In the genomic region with DNA sequence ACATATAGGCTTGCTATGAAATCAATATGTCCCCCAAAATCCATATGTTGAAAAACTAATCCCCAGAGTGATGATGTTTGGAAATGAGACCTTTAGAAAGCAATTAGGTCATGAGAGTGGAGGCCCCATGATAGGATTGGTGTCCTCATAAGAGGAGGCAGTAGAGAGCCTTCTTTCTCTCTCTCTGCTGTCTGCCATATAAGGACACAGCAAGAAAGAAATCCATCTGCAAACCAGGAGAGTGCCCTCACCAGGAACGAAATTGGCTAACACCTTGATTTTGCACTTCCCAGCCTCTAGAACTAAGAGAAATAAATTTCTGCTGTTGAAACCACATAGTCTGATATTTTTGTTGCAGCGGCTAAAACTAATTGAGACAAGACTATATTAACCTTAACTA, we compare ENCODE assay signal across 19 cellular contexts.
DNase-seq lines count a peak whose midpoint lies in the region; ATAC-seq, FAIRE-seq and TF ChIP-seq lines count a peak whose summit lies in the region.
"Had no signal": no experiment of that assay in that cellular context is flagged by ENCODE, and none has a peak within 500 bp of the region (broad histone marks: within the 10 kb centered on the region; RNA-seq: fewer than 3 reads in every experiment).

No MANE protein-coding gene starts in this region.

- CTCF ChIA-PET in A549 (lab: Yijun Ruan, JAX) (no interaction called here), K562 (lab: Yijun Ruan, JAX; ENCODE audit: low intra/inter-chr PET ratio) (no interaction called here)

- H3K9me3 ChIP-seq in A549 = no peaks in the 10 kb centered on the region
- no peaks in the 10 kb centered on the region for H3K9me3 ChIP-seq in Loucy (ENCODE audit: insufficient read depth, low read depth, low read length)
- H3K9me3 ChIP-seq in K562 (replicated peaks; ENCODE audit: control insufficient read depth, insufficient read depth, low read depth, low read length) = no peaks in the 10 kb centered on the region

- H3F3A ChIP-seq in Loucy (ENCODE audit: low read depth) = no peaks in the 10 kb centered on the region

- ATAC-seq in A549 (peak; percentile 68 to 73; a peak in 5 of 6 replicates), K562 (peak; percentile 82)
- ATAC-seq in stimulated activated memory B cell treated with anti-CD40 and anti-IgM and Interleukin-4, amounts not matched to agents 10 μg/mL and 1 μg/mL and 100 μg/mL, for 72 hours = no peak
- ATAC-seq: GM12878, SK-N-SH treated with all-trans-retinoic acid at 6 μM for 48 hours, T-cell had no signal

- no peaks in the 10 kb centered on the region for H3K4me1 Mint-ChIP-seq in stimulated activated memory B cell treated with anti-CD40 and anti-IgM and Interleukin-4, amounts not matched to agents 10 μg/mL and 1 μg/mL and 100 μg/mL, for 72 hours
- H3K4me1 Mint-ChIP-seq: T-cell had no signal

- H3K4me3 Mint-ChIP-seq in stimulated activated memory B cell treated with anti-CD40 and anti-IgM and Interleukin-4, amounts not matched to agents 10 μg/mL and 1 μg/mL and 100 μg/mL, for 72 hours = no peak overlapping the region
- H3K4me3 Mint-ChIP-seq: T-cell had no signal

- no peak for FAIRE-seq in A549 (lab: Jason Lieb, UNC)
- FAIRE-seq in K562 (lab: Jason Lieb, UNC) = no peak
- FAIRE-seq: GM12878, H54 had no signal

- TF ChIP-seq EP300 in A549 (IDR thresholded peaks at IDR 0.05) (no peak), K562 (IDR thresholded peaks at IDR 0.05; ENCODE audit: low read length) (no peak)

- POLR2A ChIA-PET in A549 (lab: Yijun Ruan, JAX) = no interaction called here
- POLR2A ChIA-PET in K562 (lab: Yijun Ruan, JAX) = interaction anchor here (0.6 to 1.2 kb wide), 3 partner anchors 9 to 106 kb away, joined by 3 to 5 read pairs (median 4); no protein-coding TSS in a partner anchor

- WGBS in A549 (ENCODE audit: missing lambda C conversion rate) = 84% methylated on average over 2 of the region's 2 CpGs
- 88% methylated on average over 2 of the region's 2 CpGs for WGBS in K562 (ENCODE audit: insufficient coverage, low coverage, missing lambda C conversion rate)

- TF ChIP-seq CTCF in A549 (IDR thresholded peaks at IDR 0.05) (no peak), Loucy (conservative IDR thresholded peaks at IDR 0.05; ENCODE audit: low read length) (peak; percentile 40), K562 (IDR thresholded peaks at IDR 0.05 in 2 of 3, conservative IDR thresholded peaks at IDR 0.05 in 1 of 3; ENCODE audit: insufficient read depth in 2 of 3, low read depth in 1 of 3, low read length in 3 of 3) (peak in 2 of 3 experiments; percentile 27 to 45; a peak in 4 of 6 replicates)

- no peaks in the 10 kb centered on the region for H3K4me1 ChIP-seq in A549
- no peaks in the 10 kb centered on the region for H3K4me1 ChIP-seq in Loucy (ENCODE audit: insufficient read depth, low read length, poor library complexity, severe bottlenecking)
- H3K4me1 ChIP-seq in K562 (replicated peaks in 1 of 2; ENCODE audit: control insufficient read depth in 2 of 2, insufficient read depth in 2 of 2, low read length in 2 of 2) = no peaks in the 10 kb centered on the region

- TF ChIP-seq RAD21 in A549 (conservative IDR thresholded peaks at IDR 0.05 in 1 of 2, IDR thresholded peaks at IDR 0.05 in 1 of 2) (no peak), K562 (CRISPR knock-in tag; conservative IDR thresholded peaks at IDR 0.05 in 1 of 2, IDR thresholded peaks at IDR 0.05 in 1 of 2) (peak in 1 of 2 experiments; percentile 19; a peak in 1 of 4 replicates)

- H3K4me3 ChIP-seq in A549 (no peak overlapping the region), Loucy (ENCODE audit: low read length, poor library complexity, severe bottlenecking) (no peak overlapping the region), K562 (no peak overlapping the region)
- H3K4me3 ChIP-seq: GM12878 had no signal

- H2AFZ ChIP-seq in Loucy (ENCODE audit: low read length) = no peak overlapping the region
- H2AFZ ChIP-seq in K562 (ENCODE audit: low read depth, low read length) = no peak overlapping the region

- intact Hi-C loops in K562 (cut with micrococcal nuclease) = no loop called here

- H3K9me2 ChIP-seq in Loucy (replicated peaks; ENCODE audit: low read depth, low read length) = no peaks in the 10 kb centered on the region

- H3K79me2 ChIP-seq in Loucy (ENCODE audit: insufficient read depth, low read length) (no peaks in the 10 kb centered on the region), K562 (ENCODE audit: control insufficient read depth, insufficient read depth, low read length) (no peaks in the 10 kb centered on the region)

- H3K9ac ChIP-seq in Loucy (ENCODE audit: low read depth, low read length, poor library complexity, severe bottlenecking) = no peak overlapping the region
- no peak overlapping the region for H3K9ac ChIP-seq in K562 (ENCODE audit: insufficient read depth in 1 of 2, low read depth in 2 of 2, low read length in 2 of 2)

- peaks cover 4% of the 10 kb centered on the region for H3K9me3 Mint-ChIP-seq in stimulated activated memory B cell treated with anti-CD40 and anti-IgM and Interleukin-4, amounts not matched to agents 10 μg/mL and 1 μg/mL and 100 μg/mL, for 72 hours

- H4K20me1 ChIP-seq in Loucy (ENCODE audit: insufficient read depth, low read length, poor library complexity, severe bottlenecking) = no peaks in the 10 kb centered on the region
- H4K20me1 ChIP-seq in K562 (replicated peaks; ENCODE audit: control insufficient read depth, insufficient read depth, low read length) = no peaks in the 10 kb centered on the region

- no peak overlapping the region for H3K27ac Mint-ChIP-seq in stimulated activated memory B cell treated with anti-CD40 and anti-IgM and Interleukin-4, amounts not matched to agents 10 μg/mL and 1 μg/mL and 100 μg/mL, for 72 hours

- H3K36me3 ChIP-seq in Loucy (ENCODE audit: insufficient read depth, low read length) = peaks cover 71% of the 10 kb centered on the region; the same call in 1 of the 2 replicates
- H3K36me3 ChIP-seq in K562 (ENCODE audit: control insufficient read depth, insufficient read depth, low read length) = peaks cover 86% of the 10 kb centered on the region

- no peaks in the 10 kb centered on the region for H3K9me1 ChIP-seq in K562 (ENCODE audit: control insufficient read depth, insufficient read depth, low read length)

- DNase-seq in A549 (ENCODE audit: low read depth in 1 of 2, low spot score in 1 of 2) (peak in 1 of 2 experiments; percentile 29), H4 (ENCODE audit: low spot score) (peak; percentile 3), K562 (ENCODE audit: extremely low read depth in 1 of 4, low spot score in 3 of 4) (peak in 1 of 4 experiments; percentile 14), HuH-7.5 (ENCODE audit: low spot score) (no peak), SHP77 treated with DMSO at 0.1 percent for 48 hours (lab: John Stamatoyannopoulos, UW) (no peak)
- DNase-seq: COR-L47; EL; KBM-7; NCI-H1417 treated with DMSO at 0.1 percent for 48 hours; NCI-H69; NK-92 treated with Interleukin-12 subunit alpha and Interleukin-12 subunit beta, amount 100 ng/mL, for 24 hours; SHP77; T-cell; T-helper 9 cell had no signal

- H3K27ac ChIP-seq in A549 (no peak overlapping the region), K562 (ENCODE audit: extremely low read depth, low read depth, low read length) (no peak overlapping the region)

- no peak overlapping the region for H3K4me2 ChIP-seq in A549
- H3K4me2 ChIP-seq in Loucy (ENCODE audit: low read depth, low read length, poor library complexity, severe bottlenecking) = no peak overlapping the region
- no peak overlapping the region for H3K4me2 ChIP-seq in K562 (ENCODE audit: insufficient read depth, low read length)

- no TSS peak for BruUV-seq in K562 (replicated peaks; lab: Mats Ljungman, UMichigan)

- no peaks in the 10 kb centered on the region for H3K27me3 Mint-ChIP-seq in stimulated activated memory B cell treated with anti-CD40 and anti-IgM and Interleukin-4, amounts not matched to agents 10 μg/mL and 1 μg/mL and 100 μg/mL, for 72 hours
- H3K27me3 Mint-ChIP-seq: T-cell had no signal

- H3K27me3 ChIP-seq in Loucy (ENCODE audit: insufficient read depth, low read length, poor library complexity, severe bottlenecking) (no peaks in the 10 kb centered on the region), K562 (ENCODE audit: control insufficient read depth in 2 of 2, insufficient read depth in 2 of 2, low read length in 2 of 2) (no peaks in the 10 kb centered on the region)

- in situ Hi-C loops in K562 (cut with MboI) = no loop called here

- TF ChIP-seq POLR2A in A549 (IDR thresholded peaks at IDR 0.05; ENCODE audit: low read length) = no peak
- TF ChIP-seq POLR2A in K562 (conservative IDR thresholded peaks at IDR 0.05) = no peak

- peaks cover 78% of the 10 kb centered on the region for H3K36me3 Mint-ChIP-seq in stimulated activated memory B cell treated with anti-CD40 and anti-IgM and Interleukin-4, amounts not matched to agents 10 μg/mL and 1 μg/mL and 100 μg/mL, for 72 hours

TF ChIP-seq in A549, 52 proteins besides CTCF, POLR2A, EP300 and RAD21 (continues in another document):
- no peak for TF ChIP-seq KDM1A (IDR thresholded peaks at IDR 0.05; ENCODE audit: low read depth)
- no peak for TF ChIP-seq BHLHE40 (IDR thresholded peaks at IDR 0.05; ENCODE audit: low read depth, low read length)
- no peak for TF ChIP-seq TFCP2L1 (CRISPR knock-in tag; IDR thresholded peaks at IDR 0.05)
- no peak for TF ChIP-seq CBX2 (IDR thresholded peaks at IDR 0.05; ENCODE audit: borderline replicate concordance, low read depth)
- no peak for TF ChIP-seq HEYL (CRISPR knock-in tag; IDR thresholded peaks at IDR 0.05)
- TF ChIP-seq RCOR1 (IDR thresholded peaks at IDR 0.05; ENCODE audit: low read depth, low read length) = no peak
- no peak for TF ChIP-seq JUNB (IDR thresholded peaks at IDR 0.05)
- no peak for TF ChIP-seq JUN (IDR thresholded peaks at IDR 0.05)

TF ChIP-seq in K562, 482 proteins besides CTCF, POLR2A, EP300 and RAD21:
- no peak for TF ChIP-seq KLF1 (tag; IDR thresholded peaks at IDR 0.05)
- TF ChIP-seq SRF (CRISPR knock-in tag; IDR thresholded peaks at IDR 0.05) = peak in 1 of 2 experiments; percentile 89; a peak in 2 of 4 replicates
